In the genomic region with DNA sequence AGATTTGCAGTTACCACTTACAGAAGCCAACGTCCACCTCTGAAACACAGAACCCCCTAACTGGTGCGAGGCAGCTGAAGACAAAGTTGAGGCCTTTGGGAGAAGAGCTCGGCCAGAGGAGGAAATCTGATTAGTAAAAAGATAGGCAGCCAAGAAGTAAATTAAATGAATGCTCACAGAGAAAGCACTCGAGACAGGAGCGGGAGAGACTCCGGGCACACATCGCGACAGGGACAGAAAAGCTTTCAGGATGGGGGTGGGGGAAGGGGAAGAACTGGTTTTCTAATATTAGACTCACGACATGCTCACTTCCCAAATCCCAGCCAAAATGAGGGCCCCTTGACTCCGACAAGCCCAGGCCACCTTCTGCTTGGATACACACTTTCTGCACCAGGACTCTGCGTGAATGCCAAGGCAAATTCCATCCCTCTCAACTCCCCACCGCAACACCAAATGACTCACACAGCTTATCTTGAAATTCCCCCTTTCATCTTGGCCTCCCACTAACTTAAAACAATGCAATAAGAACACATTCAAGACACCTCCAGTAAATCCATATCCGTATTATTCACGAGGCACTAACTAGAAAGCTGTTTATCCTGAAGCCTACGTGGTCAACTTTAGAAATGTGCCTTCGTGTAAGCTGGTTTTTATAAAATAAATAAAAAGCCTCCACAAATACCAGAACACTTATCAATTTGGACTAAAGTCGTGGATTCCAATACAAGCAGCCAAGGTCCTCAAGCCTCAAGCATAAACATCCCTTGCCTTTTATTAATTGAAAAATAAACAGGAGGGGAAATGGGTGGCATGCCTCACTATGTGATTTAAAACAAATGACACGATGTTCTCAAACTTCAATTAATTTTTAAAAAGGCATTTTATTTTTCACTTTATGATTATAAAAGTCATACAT, we compare ENCODE assay signal across 10 cellular contexts. TPM values are rescaled to one million over a fixed set of nuclear protein-coding genes. Genes with fewer than 3 reads are reported as not detected.
A peak's percentile ranks its signal among the peaks of the same experiment; 100 is the strongest.
DNase-seq lines count a peak whose midpoint lies in the region; ATAC-seq and TF ChIP-seq lines count a peak whose summit lies in the region.
"Had no signal": no experiment of that assay in that cellular context is flagged by ENCODE, and none has a peak within 500 bp of the region (broad histone marks: within the 10 kb centered on the region; RNA-seq: fewer than 3 reads in every experiment).

No MANE protein-coding gene starts in this region.

- no peak overlapping the region for H3K9ac ChIP-seq in Karpas-422 (ENCODE audit: low read length)

- H3F3A ChIP-seq in PC-9 (ENCODE audit: insufficient read depth, low read depth): peaks cover 36% of the 10 kb centered on the region

- intact Hi-C loops in PC-9 (cut with micrococcal nuclease; ENCODE audit: unreplicated experiment): loop anchor here (2.0 kb wide), 3 partner anchors 17 to 55 kb away; no protein-coding TSS in a partner anchor

- H3K27ac ChIP-seq in PC-9 (peak overlapping the region; percentile 91), Karpas-422 (ENCODE audit: low read length) (no peak overlapping the region)

- H3K36me3 ChIP-seq in PC-9 (ENCODE audit: low read depth) (no peaks in the 10 kb centered on the region), Karpas-422 (ENCODE audit: insufficient read depth, low read length) (no peaks in the 10 kb centered on the region)

- CTCF ChIA-PET in PC-9 (lab: Charles Lee): interaction anchor here (0.5 kb wide), 2 partner anchors 24 to 1087 kb away, joined by 3 read pairs; no protein-coding TSS in a partner anchor

- H3K4me2 ChIP-seq in PC-9 (peak overlapping the region; percentile 85), Karpas-422 (ENCODE audit: low read depth, low read length, poor library complexity, severe bottlenecking) (no peak overlapping the region)

- peak overlapping the region; percentile 7 for H3K27ac Mint-ChIP-seq in nephron progenitor cell
- H3K27ac Mint-ChIP-seq: activated CD8-positive, alpha-beta T cell treated with anti-CD3 and anti-CD28 coated beads, Interleukin-2, amount 10 ng/mL, durations not matched to agents 7 days and 5 days; naive thymus-derived CD8-positive, alpha-beta T cell had no signal

- no peak for ATAC-seq in HG03039 (IDR thresholded peaks at IDR 0.05; ENCODE audit: unreplicated experiment)
- ATAC-seq: activated CD8-positive, alpha-beta T cell treated with anti-CD3 and anti-CD28 coated beads, Interleukin-2, amount 10 ng/mL, durations not matched to agents 7 days and 5 days; naive thymus-derived CD8-positive, alpha-beta T cell had no signal

- no peaks in the 10 kb centered on the region for H3K27me3 Mint-ChIP-seq in nephron progenitor cell (ENCODE audit: low read depth, poor library complexity)

- peaks cover 41% of the 10 kb centered on the region for H3K36me3 Mint-ChIP-seq in nephron progenitor cell (ENCODE audit: low read depth)
- H3K36me3 Mint-ChIP-seq: naive thymus-derived CD8-positive, alpha-beta T cell had no signal

- H3K4me3 ChIP-seq in PC-9 (peak overlapping the region; percentile 38; the same call in 1 of the 2 replicates), epithelial cell of proximal tubule (ENCODE audit: low read depth, low read length) (no peak overlapping the region), Karpas-422 (ENCODE audit: low read length) (no peak overlapping the region)

- POLR2A ChIA-PET in PC-9 (lab: Charles Lee; ENCODE audit: unreplicated experiment): interaction anchor here (0.6 to 1.0 kb wide), 3 partner anchors 38 to 215 kb away, joined by 3 to 32 read pairs (median 5); no protein-coding TSS in a partner anchor

- H3K79me2 ChIP-seq in PC-9 (ENCODE audit: low read depth): peaks cover 13% of the 10 kb centered on the region
- no peaks in the 10 kb centered on the region for H3K79me2 ChIP-seq in Karpas-422 (ENCODE audit: low read length)

- H3K27me3 ChIP-seq in PC-9 (ENCODE audit: insufficient read depth, low read depth) (no peaks in the 10 kb centered on the region), Karpas-422 (ENCODE audit: low read length) (no peaks in the 10 kb centered on the region)

- peak; percentile 83 for DNase-seq in AG20443 (ENCODE audit: low spot score)
- peak; percentile 91 to 99 for DNase-seq in PC-9
- DNase-seq in epithelial cell of proximal tubule (ENCODE audit: low read depth): peak; percentile 69
- DNase-seq in nephron progenitor cell: no peak
- no peak for DNase-seq in T-helper 1 cell
- no peak for DNase-seq in stimulated activated naive CD4-positive, alpha-beta T cell treated with Interleukin-2 at 50 U/mL for 16 hours (lab: John Stamatoyannopoulos, UW)
- DNase-seq in Karpas-422: no peak
- DNase-seq: activated CD8-positive, alpha-beta T cell treated with anti-CD3 and anti-CD28 coated beads, Interleukin-2, amount 10 ng/mL, durations not matched to agents 7 days and 5 days; naive thymus-derived CD8-positive, alpha-beta T cell had no signal

- BruUV-seq in PC-9 (replicated peaks; lab: Mats Ljungman, UMichigan): no TSS peak

- H3K9me3 ChIP-seq in PC-9 (ENCODE audit: insufficient read depth, low read depth) (no peaks in the 10 kb centered on the region), Karpas-422 (ENCODE audit: low read length) (no peaks in the 10 kb centered on the region)

- H4K20me1 ChIP-seq in PC-9 (ENCODE audit: insufficient read depth) (0 out of 2 replicates have a peak, but pooled peaks cover 4% of the 10 kb centered on the region), Karpas-422 (ENCODE audit: insufficient read depth, low read depth, low read length) (no peaks in the 10 kb centered on the region)

- H3K9me2 ChIP-seq in PC-9 (ENCODE audit: insufficient read depth) (no peaks in the 10 kb centered on the region), Karpas-422 (replicated peaks; ENCODE audit: insufficient read depth, low read length) (no peaks in the 10 kb centered on the region)

- peak overlapping the region; percentile 8 for H3K4me3 Mint-ChIP-seq in nephron progenitor cell
- H3K4me3 Mint-ChIP-seq: activated CD8-positive, alpha-beta T cell treated with anti-CD3 and anti-CD28 coated beads, Interleukin-2, amount 10 ng/mL, durations not matched to agents 7 days and 5 days; naive thymus-derived CD8-positive, alpha-beta T cell had no signal

- no peak for TF ChIP-seq CTCF in PC-9 (conservative IDR thresholded peaks at IDR 0.05)
- no peak for TF ChIP-seq CTCF in epithelial cell of proximal tubule (conservative IDR thresholded peaks at IDR 0.05; ENCODE audit: low read depth, low read length)
- no peak for TF ChIP-seq CTCF in nephron progenitor cell (IDR thresholded peaks at IDR 0.05)

- H3K9me3 Mint-ChIP-seq in nephron progenitor cell: peaks cover 4% of the 10 kb centered on the region
- H3K9me3 Mint-ChIP-seq: naive thymus-derived CD8-positive, alpha-beta T cell had no signal

- H3K4me1 Mint-ChIP-seq in nephron progenitor cell: peaks cover 56% of the 10 kb centered on the region

- peaks cover 50% of the 10 kb centered on the region for H3K4me1 ChIP-seq in PC-9 (replicated peaks; ENCODE audit: insufficient read depth)
- no peaks in the 10 kb centered on the region for H3K4me1 ChIP-seq in Karpas-422 (ENCODE audit: low read length)

- no peak overlapping the region; the same call in 1 of the 2 replicates for H2AFZ ChIP-seq in PC-9
- H2AFZ ChIP-seq in Karpas-422 (ENCODE audit: low read length): no peak overlapping the region

RNA-seq across cellular contexts. Expression of a gene that starts 46.1 kb away (rescaled TPM):
- total RNA-seq in PC-9 (2021) (59.8 and 60.1 TPM in 2 replicates), epithelial cell of proximal tubule (31.1 and 36.8 TPM in 2 replicates)
- total RNA-seq in Karpas-422 (2014; rRNA removed; shearing (Covaris generic); ENCODE audit: low replicate concordance): 1.1 TPM in 1 of 2 replicates, not detected in the other

Comparison
In these comparisons a context has a peak if more than half of its experiments do, and no peak if none do; other contexts are left out.
1. DNase-seq: peak in AG20443 (single experiment), PC-9 (2 of 2) and epithelial cell of proximal tubule (single experiment); none in nephron progenitor cell (single experiment), T-helper 1 cell (0 of 5), stimulated activated naive CD4-positive, alpha-beta T cell treated with Interleukin-2 at 50 U/mL for 16 hours (single experiment) and Karpas-422 (single experiment).
2. RNA of a gene that starts 46.1 kb away (total RNA-seq): 59.8 to 60.1 TPM in PC-9 and 31.1 to 36.8 TPM in epithelial cell of proximal tubule; 1.1 TPM in Karpas-422; every median in the first group is over 10 times any median in the second.